8 cellular contexts compared by ENCODE assay signal in the genomic region with DNA sequence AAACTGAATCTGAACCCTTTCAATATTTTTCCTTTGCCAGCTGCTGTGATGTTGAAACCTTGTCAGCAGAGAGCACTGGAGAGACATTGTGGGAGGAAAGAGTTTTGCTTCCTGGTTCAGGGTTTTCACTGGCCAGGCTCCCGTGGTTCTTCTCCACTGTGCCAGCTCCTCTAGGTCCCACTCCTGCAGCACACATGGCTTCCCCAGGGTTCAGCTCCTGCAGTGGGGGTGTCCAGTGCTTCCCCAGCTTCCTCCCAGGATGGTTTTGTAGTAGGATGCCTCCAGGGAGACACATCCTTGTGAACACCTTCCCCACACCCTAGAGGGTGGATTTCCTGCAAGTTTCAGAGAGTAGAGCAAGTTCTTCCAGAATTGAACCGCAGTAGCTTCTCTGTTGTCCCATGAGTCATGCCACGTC. TPM values are rescaled to one million over a fixed set of nuclear protein-coding genes. Genes with fewer than 3 reads are reported as not detected.
DNase-seq lines count a peak whose midpoint lies in the region; ATAC-seq, FAIRE-seq and TF ChIP-seq lines count a peak whose summit lies in the region.

No MANE protein-coding gene starts in this region.

- peak overlapping the region; percentile 22; the same call in 1 of the 2 replicates for H2AFZ ChIP-seq in OCI-LY7 (ENCODE audit: low read length)

- H3K4me3 ChIP-seq in OCI-LY7 (ENCODE audit: low read depth, low read length, poor library complexity, severe bottlenecking) = no peak overlapping the region
- no peak overlapping the region for H3K4me3 ChIP-seq in skeletal muscle satellite cell (ENCODE audit: low read length)

- H3K9me3 ChIP-seq in OCI-LY7 (ENCODE audit: low read length) (no peaks in the 10 kb centered on the region), skeletal muscle satellite cell (replicated peaks; ENCODE audit: low read length) (no peaks in the 10 kb centered on the region)

- H3K36me3 ChIP-seq in OCI-LY7 (ENCODE audit: insufficient read depth, low read length) = no peaks in the 10 kb centered on the region
- no peaks in the 10 kb centered on the region for H3K36me3 ChIP-seq in skeletal muscle satellite cell (ENCODE audit: insufficient read depth, low read length)

- no peak for ATAC-seq in HG03135 (IDR thresholded peaks at IDR 0.05; ENCODE audit: unreplicated experiment)
- no peak for ATAC-seq in GM19035 (IDR thresholded peaks at IDR 0.05; ENCODE audit: unreplicated experiment)

- no peak for DNase-seq in AG09319 (ENCODE audit: extremely low read depth, low read depth)
- DNase-seq in H54 (ENCODE audit: insufficient read length, low spot score) = peak; percentile 7
- DNase-seq in OCI-LY7 (ENCODE audit: low spot score) = no peak
- peak; percentile 75 for DNase-seq in fibroblast of peridontal ligament (ENCODE audit: extremely low read depth)
- DNase-seq in cerebellum (ENCODE audit: low spot score) = no peak

- POLR2A ChIA-PET in OCI-LY7 (lab: Charles Lee) = interaction anchor here (0.6 to 1.1 kb wide), 2 partner anchors 30 to 44 kb away, joined by 3 to 5 read pairs; no protein-coding TSS in a partner anchor

- TF ChIP-seq CTCF in AG09319 (IDR thresholded peaks at IDR 0.05; ENCODE audit: low read depth, low read length) = peak; percentile 68
- TF ChIP-seq CTCF in OCI-LY7 (conservative IDR thresholded peaks at IDR 0.05; ENCODE audit: low read length) = peak; percentile 40; the same call in 1 of the 2 replicates

- FAIRE-seq in H54 (lab: Jason Lieb, UNC) = peak; percentile 88

- TF ChIP-seq POLR2A in H54 (IDR thresholded peaks at IDR 0.05; ENCODE audit: low read depth, low read length) = no peak

- H3K4me1 ChIP-seq in OCI-LY7 (ENCODE audit: insufficient read depth, low read length, poor library complexity, severe bottlenecking) = no peaks in the 10 kb centered on the region
- no peaks in the 10 kb centered on the region for H3K4me1 ChIP-seq in skeletal muscle satellite cell (ENCODE audit: control insufficient read depth, insufficient read depth, low read length)

- no peaks in the 10 kb centered on the region for H3K79me2 ChIP-seq in OCI-LY7 (ENCODE audit: insufficient read depth, low read depth, low read length)

- H3K27ac ChIP-seq in OCI-LY7 (ENCODE audit: low read depth, low read length, poor library complexity, severe bottlenecking) = no peak overlapping the region

- no TSS peak for BruUV-seq in OCI-LY7 (replicated peaks; lab: Mats Ljungman, UMichigan)

- H4K20me1 ChIP-seq in OCI-LY7 (ENCODE audit: insufficient read depth, low read length) = no peaks in the 10 kb centered on the region

- no peaks in the 10 kb centered on the region for H3K27me3 ChIP-seq in skeletal muscle satellite cell (ENCODE audit: control insufficient read depth, insufficient read depth, low read length)

- intact Hi-C loops in OCI-LY7 (cut with micrococcal nuclease; ENCODE audit: unreplicated experiment) = no loop called here

- H3K9ac ChIP-seq in skeletal muscle satellite cell (ENCODE audit: low read depth, low read length) = no peak overlapping the region

- H3K4me2 ChIP-seq in OCI-LY7 (ENCODE audit: low read length) = no peak overlapping the region
- H3K4me2 ChIP-seq in skeletal muscle satellite cell (ENCODE audit: low read length) = peak overlapping the region; percentile 45

- CTCF ChIA-PET in OCI-LY7 (lab: Charles Lee; ENCODE audit: unreplicated experiment) = no interaction called here

- H3K9me2 ChIP-seq in OCI-LY7 (ENCODE audit: insufficient read depth, low read length) = no peaks in the 10 kb centered on the region

RNA-seq across cellular contexts. Expression of a gene that starts 24.0 kb away (rescaled TPM):
- total RNA-seq in OCI-LY7 (2014; rRNA removed; shearing (Covaris generic)) = not detected in 2 replicates
- total RNA-seq in OCI-LY7 (2022) (not detected in 2 replicates), cerebellum (not detected)
- total RNA-seq in skeletal muscle satellite cell (2012; rRNA removed) = not detected in 2 replicates

Comparison
In these comparisons a context has a peak if more than half of its experiments do, and no peak if none do; other contexts are left out.
1. DNase-seq: peak in H54 (single experiment) and fibroblast of peridontal ligament (single experiment); none in AG09319 (single experiment), OCI-LY7 (single experiment) and cerebellum (single experiment).